Comparison of ENCODE assay signal across 1 cellular context in the genomic region with DNA sequence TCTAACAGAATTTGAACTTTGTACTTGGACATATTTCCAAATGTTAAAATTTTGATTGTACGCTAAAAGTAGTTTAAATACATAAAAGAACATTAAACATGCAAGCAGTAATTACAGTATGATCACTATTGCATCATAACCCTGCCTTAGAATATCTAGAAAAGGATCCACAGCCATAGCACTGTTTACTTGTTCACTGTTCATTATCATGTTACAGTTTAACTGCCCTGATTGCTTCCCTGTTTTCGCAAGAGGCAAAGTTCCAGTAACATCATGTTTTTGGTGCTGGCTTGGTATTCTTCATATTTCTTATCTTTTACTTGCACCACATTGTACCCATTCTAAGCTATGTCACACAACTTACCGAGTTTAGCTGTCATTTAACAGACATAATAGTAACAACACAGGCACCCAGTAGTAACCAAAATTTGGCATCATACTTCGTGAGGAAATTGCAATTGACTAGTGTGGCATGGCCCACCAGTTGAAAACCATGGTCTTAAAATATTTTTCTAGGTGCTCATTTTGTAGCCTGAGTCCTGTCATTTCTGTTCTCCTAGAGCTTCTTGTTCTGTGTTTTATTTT.
TF ChIP-seq lines count a peak whose summit lies in the region.

No MANE protein-coding gene starts in this region.

TF ChIP-seq in HepG2, 621 proteins besides CTCF, POLR2A, EP300 and RAD21 (continues in another document):
- no peak for TF ChIP-seq YEATS2 (CRISPR knock-in tag; IDR thresholded peaks at IDR 0.05; ENCODE audit: borderline replicate concordance)
- TF ChIP-seq RORA (CRISPR knock-in tag; IDR thresholded peaks at IDR 0.05) = no peak
- TF ChIP-seq ZNF703 (CRISPR knock-in tag; IDR thresholded peaks at IDR 0.05; ENCODE audit: borderline replicate concordance) = no peak
- TF ChIP-seq KDM2A (CRISPR knock-in tag; IDR thresholded peaks at IDR 0.05; ENCODE audit: borderline replicate concordance, low read depth) = no peak
- TF ChIP-seq NR2F6 (IDR thresholded peaks at IDR 0.05) = no peak
- TF ChIP-seq NR2F6 (CRISPR knock-in tag; IDR thresholded peaks at IDR 0.05) = peak; percentile 30; the same call in 1 of the 2 replicates
- no peak for TF ChIP-seq ZC3H4 (CRISPR knock-in tag; IDR thresholded peaks at IDR 0.05; ENCODE audit: borderline replicate concordance)
- TF ChIP-seq, protein P1, sequence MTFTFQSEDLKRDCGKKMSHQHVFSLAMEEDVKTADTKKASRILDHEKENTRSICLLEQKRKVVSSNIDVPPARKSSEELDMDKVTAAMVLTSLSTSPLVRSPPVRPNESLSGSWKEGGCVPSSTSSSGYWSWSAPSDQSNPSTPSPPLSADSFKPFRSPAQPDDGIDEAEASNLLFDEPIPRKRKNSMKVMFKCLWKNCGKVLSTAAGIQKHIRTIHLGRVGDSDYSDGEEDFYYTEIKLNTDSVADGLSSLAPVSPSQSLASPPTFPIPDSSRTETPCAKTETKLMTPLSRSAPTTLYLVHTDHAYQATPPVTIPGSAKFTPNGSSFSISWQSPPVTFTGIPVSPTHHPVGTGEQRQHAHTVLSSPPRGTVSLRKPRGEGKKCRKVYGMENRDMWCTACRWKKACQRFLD (CRISPR knock-in tag; IDR thresholded peaks at IDR 0.05; ENCODE audit: borderline replicate concordance) = no peak
- TF ChIP-seq KDM1A (CRISPR knock-in tag; IDR thresholded peaks at IDR 0.05) = peak; percentile 10; the same call in 1 of the 2 replicates
- no peak for TF ChIP-seq ZSCAN25 (CRISPR knock-in tag; IDR thresholded peaks at IDR 0.05)
- no peak for TF ChIP-seq RBM39 (IDR thresholded peaks at IDR 0.05; ENCODE audit: low read depth, low read length, poor library complexity, severe bottlenecking)
- TF ChIP-seq, protein P2, sequence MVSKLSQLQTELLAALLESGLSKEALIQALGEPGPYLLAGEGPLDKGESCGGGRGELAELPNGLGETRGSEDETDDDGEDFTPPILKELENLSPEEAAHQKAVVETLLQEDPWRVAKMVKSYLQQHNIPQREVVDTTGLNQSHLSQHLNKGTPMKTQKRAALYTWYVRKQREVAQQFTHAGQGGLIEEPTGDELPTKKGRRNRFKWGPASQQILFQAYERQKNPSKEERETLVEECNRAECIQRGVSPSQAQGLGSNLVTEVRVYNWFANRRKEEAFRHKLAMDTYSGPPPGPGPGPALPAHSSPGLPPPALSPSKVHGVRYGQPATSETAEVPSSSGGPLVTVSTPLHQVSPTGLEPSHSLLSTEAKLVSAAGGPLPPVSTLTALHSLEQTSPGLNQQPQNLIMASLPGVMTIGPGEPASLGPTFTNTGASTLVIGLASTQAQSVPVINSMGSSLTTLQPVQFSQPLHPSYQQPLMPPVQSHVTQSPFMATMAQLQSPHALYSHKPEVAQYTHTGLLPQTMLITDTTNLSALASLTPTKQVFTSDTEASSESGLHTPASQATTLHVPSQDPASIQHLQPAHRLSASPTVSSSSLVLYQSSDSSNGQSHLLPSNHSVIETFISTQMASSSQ (IDR thresholded peaks at IDR 0.05; ENCODE audit: low read depth) = peak; percentile 84
- TF ChIP-seq, protein P2 (CRISPR knock-in tag; IDR thresholded peaks at IDR 0.05; ENCODE audit: borderline replicate concordance) = peak; percentile 89
- TF ChIP-seq E2F1 (CRISPR knock-in tag; IDR thresholded peaks at IDR 0.05) = no peak
- peak; percentile 26; the same call in 1 of the 2 replicates for TF ChIP-seq ARID4A (CRISPR knock-in tag; IDR thresholded peaks at IDR 0.05; ENCODE audit: borderline replicate concordance)
- TF ChIP-seq ATAD3A (CRISPR knock-in tag; IDR thresholded peaks at IDR 0.05) = no peak
- TF ChIP-seq STAT5B (CRISPR knock-in tag; IDR thresholded peaks at IDR 0.05) = no peak
- peak; percentile 79 for TF ChIP-seq NCOA2 (CRISPR knock-in tag; IDR thresholded peaks at IDR 0.05)
- 0 out of 2 replicates have a peak, but pooled peaks have one; percentile 26 for TF ChIP-seq HDAC1 (CRISPR knock-in tag; IDR thresholded peaks at IDR 0.05)
- no peak for TF ChIP-seq ZNF275 (CRISPR knock-in tag; IDR thresholded peaks at IDR 0.05; ENCODE audit: borderline replicate concordance)
- TF ChIP-seq, protein P3, sequence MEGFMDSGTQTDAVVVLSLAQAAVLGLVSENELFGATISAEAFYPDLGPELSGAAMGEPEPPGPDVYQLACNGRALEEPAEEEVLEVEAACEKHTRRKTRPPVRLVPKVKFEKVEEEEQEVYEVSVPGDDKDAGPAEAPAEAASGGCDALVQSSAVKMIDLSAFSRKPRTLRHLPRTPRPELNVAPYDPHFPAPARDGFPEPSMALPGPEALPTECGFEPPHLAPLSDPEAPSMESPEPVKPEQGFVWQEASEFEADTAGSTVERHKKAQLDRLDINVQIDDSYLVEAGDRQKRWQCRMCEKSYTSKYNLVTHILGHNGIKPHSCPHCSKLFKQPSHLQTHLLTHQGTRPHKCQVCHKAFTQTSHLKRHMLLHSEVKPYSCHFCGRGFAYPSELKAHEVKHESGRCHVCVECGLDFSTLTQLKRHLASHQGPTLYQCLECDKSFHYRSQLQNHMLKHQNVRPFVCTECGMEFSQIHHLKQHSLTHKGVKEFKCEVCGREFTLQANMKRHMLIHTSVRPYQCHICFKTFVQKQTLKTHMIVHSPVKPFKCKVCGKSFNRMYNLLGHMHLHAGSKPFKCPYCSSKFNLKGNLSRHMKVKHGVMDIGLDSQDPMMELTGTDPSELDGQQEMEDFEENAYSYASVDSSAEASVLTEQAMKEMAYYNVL (CRISPR knock-in tag; IDR thresholded peaks at IDR 0.05; ENCODE audit: borderline replicate concordance) = no peak
- TF ChIP-seq CHCHD3 (CRISPR knock-in tag; IDR thresholded peaks at IDR 0.05) = no peak
- TF ChIP-seq ZFP1 (CRISPR knock-in tag; IDR thresholded peaks at IDR 0.05) = 0 out of 2 replicates have a peak, but pooled peaks have one; percentile 64
- TF ChIP-seq, protein P4, sequence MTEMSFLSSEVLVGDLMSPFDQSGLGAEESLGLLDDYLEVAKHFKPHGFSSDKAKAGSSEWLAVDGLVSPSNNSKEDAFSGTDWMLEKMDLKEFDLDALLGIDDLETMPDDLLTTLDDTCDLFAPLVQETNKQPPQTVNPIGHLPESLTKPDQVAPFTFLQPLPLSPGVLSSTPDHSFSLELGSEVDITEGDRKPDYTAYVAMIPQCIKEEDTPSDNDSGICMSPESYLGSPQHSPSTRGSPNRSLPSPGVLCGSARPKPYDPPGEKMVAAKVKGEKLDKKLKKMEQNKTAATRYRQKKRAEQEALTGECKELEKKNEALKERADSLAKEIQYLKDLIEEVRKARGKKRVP (CRISPR knock-in tag; IDR thresholded peaks at IDR 0.05) = peak in 1 of 2 experiments; percentile 95; a peak in 2 of 4 replicates
- TF ChIP-seq, protein P5, sequence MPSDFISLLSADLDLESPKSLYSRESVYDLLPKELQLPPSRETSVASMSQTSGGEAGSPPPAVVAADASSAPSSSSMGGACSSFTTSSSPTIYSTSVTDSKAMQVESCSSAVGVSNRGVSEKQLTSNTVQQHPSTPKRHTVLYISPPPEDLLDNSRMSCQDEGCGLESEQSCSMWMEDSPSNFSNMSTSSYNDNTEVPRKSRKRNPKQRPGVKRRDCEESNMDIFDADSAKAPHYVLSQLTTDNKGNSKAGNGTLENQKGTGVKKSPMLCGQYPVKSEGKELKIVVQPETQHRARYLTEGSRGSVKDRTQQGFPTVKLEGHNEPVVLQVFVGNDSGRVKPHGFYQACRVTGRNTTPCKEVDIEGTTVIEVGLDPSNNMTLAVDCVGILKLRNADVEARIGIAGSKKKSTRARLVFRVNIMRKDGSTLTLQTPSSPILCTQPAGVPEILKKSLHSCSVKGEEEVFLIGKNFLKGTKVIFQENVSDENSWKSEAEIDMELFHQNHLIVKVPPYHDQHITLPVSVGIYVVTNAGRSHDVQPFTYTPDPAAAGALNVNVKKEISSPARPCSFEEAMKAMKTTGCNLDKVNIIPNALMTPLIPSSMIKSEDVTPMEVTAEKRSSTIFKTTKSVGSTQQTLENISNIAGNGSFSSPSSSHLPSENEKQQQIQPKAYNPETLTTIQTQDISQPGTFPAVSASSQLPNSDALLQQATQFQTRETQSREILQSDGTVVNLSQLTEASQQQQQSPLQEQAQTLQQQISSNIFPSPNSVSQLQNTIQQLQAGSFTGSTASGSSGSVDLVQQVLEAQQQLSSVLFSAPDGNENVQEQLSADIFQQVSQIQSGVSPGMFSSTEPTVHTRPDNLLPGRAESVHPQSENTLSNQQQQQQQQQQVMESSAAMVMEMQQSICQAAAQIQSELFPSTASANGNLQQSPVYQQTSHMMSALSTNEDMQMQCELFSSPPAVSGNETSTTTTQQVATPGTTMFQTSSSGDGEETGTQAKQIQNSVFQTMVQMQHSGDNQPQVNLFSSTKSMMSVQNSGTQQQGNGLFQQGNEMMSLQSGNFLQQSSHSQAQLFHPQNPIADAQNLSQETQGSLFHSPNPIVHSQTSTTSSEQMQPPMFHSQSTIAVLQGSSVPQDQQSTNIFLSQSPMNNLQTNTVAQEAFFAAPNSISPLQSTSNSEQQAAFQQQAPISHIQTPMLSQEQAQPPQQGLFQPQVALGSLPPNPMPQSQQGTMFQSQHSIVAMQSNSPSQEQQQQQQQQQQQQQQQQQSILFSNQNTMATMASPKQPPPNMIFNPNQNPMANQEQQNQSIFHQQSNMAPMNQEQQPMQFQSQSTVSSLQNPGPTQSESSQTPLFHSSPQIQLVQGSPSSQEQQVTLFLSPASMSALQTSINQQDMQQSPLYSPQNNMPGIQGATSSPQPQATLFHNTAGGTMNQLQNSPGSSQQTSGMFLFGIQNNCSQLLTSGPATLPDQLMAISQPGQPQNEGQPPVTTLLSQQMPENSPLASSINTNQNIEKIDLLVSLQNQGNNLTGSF (CRISPR knock-in tag; IDR thresholded peaks at IDR 0.05) = no peak
- 0 out of 2 replicates have a peak, but pooled peaks have one; percentile 66 for TF ChIP-seq REPIN1 (CRISPR knock-in tag; IDR thresholded peaks at IDR 0.05; ENCODE audit: borderline replicate concordance, low read depth)
- TF ChIP-seq, protein P6, sequence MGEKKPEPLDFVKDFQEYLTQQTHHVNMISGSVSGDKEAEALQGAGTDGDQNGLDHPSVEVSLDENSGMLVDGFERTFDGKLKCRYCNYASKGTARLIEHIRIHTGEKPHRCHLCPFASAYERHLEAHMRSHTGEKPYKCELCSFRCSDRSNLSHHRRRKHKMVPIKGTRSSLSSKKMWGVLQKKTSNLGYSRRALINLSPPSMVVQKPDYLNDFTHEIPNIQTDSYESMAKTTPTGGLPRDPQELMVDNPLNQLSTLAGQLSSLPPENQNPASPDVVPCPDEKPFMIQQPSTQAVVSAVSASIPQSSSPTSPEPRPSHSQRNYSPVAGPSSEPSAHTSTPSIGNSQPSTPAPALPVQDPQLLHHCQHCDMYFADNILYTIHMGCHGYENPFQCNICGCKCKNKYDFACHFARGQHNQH (CRISPR knock-in tag; IDR thresholded peaks at IDR 0.05) = peak; percentile 50; the same call in 1 of the 2 replicates
- no peak for TF ChIP-seq ZNF75D (CRISPR knock-in tag; IDR thresholded peaks at IDR 0.05; ENCODE audit: borderline replicate concordance)
